Comparison of ENCODE assay signal across 8 cellular contexts in genomic region chr11:120660024-120660565, GRCh38.
A peak's percentile ranks its signal among the peaks of the same experiment; 100 is the strongest.
DNase-seq lines count a peak whose midpoint lies in the region; ATAC-seq, FAIRE-seq and TF ChIP-seq lines count a peak whose summit lies in the region.

No MANE protein-coding gene starts in this region.

- no peaks in the 10 kb centered on the region for H3K4me1 ChIP-seq in osteoblast (ENCODE audit: insufficient read depth, low read length)
- H3K4me1 ChIP-seq in prostate gland (replicated peaks) = no peaks in the 10 kb centered on the region

- H3K4me3 ChIP-seq in choroid plexus epithelial cell (ENCODE audit: low read depth, low read length) = no peak overlapping the region
- no peak overlapping the region for H3K4me3 ChIP-seq in osteoblast (ENCODE audit: insufficient read depth, low read length)
- H3K4me3 ChIP-seq in prostate gland = no peak overlapping the region

- H3K79me2 ChIP-seq in osteoblast (ENCODE audit: insufficient read depth, low read length) = no peaks in the 10 kb centered on the region

- TF ChIP-seq CTCF in GM13977 (IDR thresholded peaks at IDR 0.05; ENCODE audit: extremely low read depth, insufficient read depth, missing control alignments) = peak; percentile 62
- TF ChIP-seq CTCF in choroid plexus epithelial cell (conservative IDR thresholded peaks at IDR 0.05; ENCODE audit: low read depth, low read length) = peak; percentile 61
- peak; percentile 35 for TF ChIP-seq CTCF in osteoblast (IDR thresholded peaks at IDR 0.05; ENCODE audit: extremely low read depth, low read depth, low read length)
- peak in 2 of 4 experiments; percentile 20 to 39 for TF ChIP-seq CTCF in prostate gland (IDR thresholded peaks at IDR 0.05)

- DNase-seq in ACHN (peak; percentile 36), GM13977 (ENCODE audit: low spot score) (peak; percentile 71), RCC 7860 (ENCODE audit: low spot score) (peak; percentile 48), choroid plexus epithelial cell (ENCODE audit: low read depth) (peak; percentile 26), osteoblast (ENCODE audit: insufficient read length, low spot score, missing footprints) (peak; percentile 62), prostate gland (ENCODE audit: low spot score) (no peak)

- H3K27ac ChIP-seq in osteoblast (ENCODE audit: low read depth, low read length) (no peak overlapping the region), prostate gland (no peak overlapping the region)

- 63% methylated on average over 17 of the region's 17 CpGs for WGBS in prostate gland

- H3K9me3 ChIP-seq in osteoblast (ENCODE audit: low read depth, low read length) (no peaks in the 10 kb centered on the region), prostate gland (no peaks in the 10 kb centered on the region)

- ATAC-seq in HG03196 (IDR thresholded peaks at IDR 0.05; ENCODE audit: unreplicated experiment) = no peak
- no peak for ATAC-seq in HG03025 (IDR thresholded peaks at IDR 0.05; ENCODE audit: low FRiP score, unreplicated experiment)

- intact Hi-C loops in prostate gland (cut with DNase I) = no loop called here

- H3K27me3 ChIP-seq in osteoblast (ENCODE audit: insufficient read depth, low read length) (peaks cover 16% of the 10 kb centered on the region), prostate gland (replicated peaks; ENCODE audit: insufficient read depth) (no peaks in the 10 kb centered on the region)

- no peak for TF ChIP-seq POLR2A in prostate gland (IDR thresholded peaks at IDR 0.05)

- FAIRE-seq in RCC 7860 (lab: Jason Lieb, UNC) = no peak

- no peak overlapping the region for H3K4me2 ChIP-seq in osteoblast (ENCODE audit: insufficient read depth, low read length)

- H3K36me3 ChIP-seq in osteoblast (ENCODE audit: insufficient read depth, low read length) (no peaks in the 10 kb centered on the region), prostate gland (no peaks in the 10 kb centered on the region)

- H2AFZ ChIP-seq in osteoblast (ENCODE audit: low read length) = no peak overlapping the region

- in situ Hi-C loops in ACHN (cut with HindIII; ENCODE audit: low pct_ligation_motif_present, low pct_unique_long_range_greater_than_20kb, low sequenced_read_pairs) (no loop called here), GM13977 (cut with MboI; ENCODE audit: low pct_unique_long_range_greater_than_20kb, low sequenced_read_pairs, unreplicated experiment) (no loop called here)

- no peaks in the 10 kb centered on the region for H4K20me1 ChIP-seq in osteoblast (ENCODE audit: insufficient read depth, low read length)
